ENCODE assay signal across 23 cellular contexts in genomic region chr14:44361083-44361482, GRCh38.
DNase-seq lines count a peak whose midpoint lies in the region; ATAC-seq lines count a peak whose summit lies in the region.
"Had no signal": no experiment of that assay in that cellular context is flagged by ENCODE, and none has a peak within 500 bp of the region (broad histone marks: within the 10 kb centered on the region; RNA-seq: fewer than 3 reads in every experiment).

No MANE protein-coding gene starts in this region.

- H3K27me3 Mint-ChIP-seq in activated CD4-positive, alpha-beta T cell treated with anti-CD3 and anti-CD28 coated beads, Interleukin-2, amount 10 ng/mL, durations not matched to agents 24 days and 14 days, result no peaks in the 10 kb centered on the region
- H3K27me3 Mint-ChIP-seq: CD4-positive, alpha-beta memory T cell; CD4-positive, CD25-positive, alpha-beta regulatory T cell had no signal

- intact Hi-C loops in activated CD4-positive, alpha-beta T cell treated with anti-CD3 and anti-CD28 coated beads, Interleukin-2, amount 10 ng/mL, durations not matched to agents 24 days and 14 days (cut with micrococcal nuclease), result no loop called here

- H3K4me3 Mint-ChIP-seq in activated CD4-positive, alpha-beta T cell treated with anti-CD3 and anti-CD28 coated beads, Interleukin-2, amount 10 ng/mL, durations not matched to agents 24 days and 14 days, result no peak overlapping the region
- H3K4me3 Mint-ChIP-seq: CD14-positive monocyte; CD4-positive, alpha-beta memory T cell; CD4-positive, CD25-positive, alpha-beta regulatory T cell; CD8-positive, alpha-beta memory T cell had no signal

- ATAC-seq in GM18511 (IDR thresholded peaks at IDR 0.05; ENCODE audit: unreplicated experiment) (peak; percentile 52), GM18868 (IDR thresholded peaks at IDR 0.05; ENCODE audit: unreplicated experiment) (peak; percentile 62), HG03442 (IDR thresholded peaks at IDR 0.05; ENCODE audit: unreplicated experiment) (peak; percentile 45), HG02610 (IDR thresholded peaks at IDR 0.05; ENCODE audit: unreplicated experiment) (no peak)
- ATAC-seq: GM12878 had no signal

- no peaks in the 10 kb centered on the region for H3K4me1 Mint-ChIP-seq in activated CD4-positive, alpha-beta T cell treated with anti-CD3 and anti-CD28 coated beads, Interleukin-2, amount 10 ng/mL, durations not matched to agents 24 days and 14 days
- H3K4me1 Mint-ChIP-seq: CD14-positive monocyte; CD4-positive, alpha-beta memory T cell; CD4-positive, CD25-positive, alpha-beta regulatory T cell; CD8-positive, alpha-beta memory T cell had no signal

- no peaks in the 10 kb centered on the region for H3K36me3 Mint-ChIP-seq in activated CD4-positive, alpha-beta T cell treated with anti-CD3 and anti-CD28 coated beads, Interleukin-2, amount 10 ng/mL, durations not matched to agents 24 days and 14 days (ENCODE audit: low read depth)
- H3K36me3 Mint-ChIP-seq: CD14-positive monocyte; CD4-positive, alpha-beta memory T cell; CD4-positive, CD25-positive, alpha-beta regulatory T cell; CD8-positive, alpha-beta memory T cell had no signal

- DNase-seq in globus pallidus (ENCODE audit: low spot score), result no peak
- DNase-seq in activated CD4-positive, alpha-beta T cell treated with anti-CD3 and anti-CD28 coated beads, Interleukin-2, amount 10 ng/mL, durations not matched to agents 24 days and 14 days, result no peak
- DNase-seq: 8988T; ACHN; BE2C; C1 segment of cervical spinal cord; CD4-positive, alpha-beta memory T cell; CD4-positive, CD25-positive, alpha-beta regulatory T cell; CD8-positive, alpha-beta memory T cell; COR-L47; DMS 273 treated with DMSO at 0.1 percent for 48 hours; DMS153; DMS53; DMS79; DND-41; EL; GDM1 had no signal

- H3K9me3 Mint-ChIP-seq in activated CD4-positive, alpha-beta T cell treated with anti-CD3 and anti-CD28 coated beads, Interleukin-2, amount 10 ng/mL, durations not matched to agents 24 days and 14 days, result peaks cover 8% of the 10 kb centered on the region

- no peak overlapping the region for H3K27ac Mint-ChIP-seq in activated CD4-positive, alpha-beta T cell treated with anti-CD3 and anti-CD28 coated beads, Interleukin-2, amount 10 ng/mL, durations not matched to agents 24 days and 14 days
- H3K27ac Mint-ChIP-seq: CD4-positive, alpha-beta memory T cell; CD4-positive, CD25-positive, alpha-beta regulatory T cell; CD8-positive, alpha-beta memory T cell had no signal
